In genomic region chr14:55789442-55789841, GRCh38 we compare ENCODE assay signal across 22 cellular contexts.
"Had no signal": no experiment of that assay in that cellular context is flagged by ENCODE, and none has a peak within 500 bp of the region (broad histone marks: within the 10 kb centered on the region; RNA-seq: fewer than 3 reads in every experiment).

No MANE protein-coding gene starts in this region.

- H3K79me2 ChIP-seq: parathyroid adenoma had no signal

- H3K4me1 ChIP-seq: gastrocnemius medialis, upper lobe of right lung had no signal

- H3K4me1 Mint-ChIP-seq: activated naive CD8-positive, alpha-beta T cell treated with anti-CD3 and anti-CD28 coated beads, Interleukin-2, amount 10 ng/mL, durations not matched to agents 7 days and 5 days had no signal

- H3K36me3 Mint-ChIP-seq: activated naive CD8-positive, alpha-beta T cell treated with anti-CD3 and anti-CD28 coated beads, Interleukin-2, amount 10 ng/mL, durations not matched to agents 7 days and 5 days; naive thymus-derived CD8-positive, alpha-beta T cell had no signal

- FAIRE-seq: colon, endometrium had no signal

- H3K27ac ChIP-seq: ascending aorta, gastrocnemius medialis, neutrophil, parathyroid adenoma, thoracic aorta, upper lobe of right lung had no signal

- H3K9ac ChIP-seq: parathyroid adenoma had no signal

- H3K27ac Mint-ChIP-seq: activated naive CD8-positive, alpha-beta T cell treated with anti-CD3 and anti-CD28 coated beads, Interleukin-2, amount 10 ng/mL, durations not matched to agents 7 days and 5 days; activated T-helper 1 cell treated with anti-CD3 and anti-CD28 coated beads, Interleukin-12 subunit alpha, Interleukin-12 subunit beta, Interleukin-2, Interleukin-4 antibody, amounts not matched to agents 30 ng/mL and 10 ng/mL and 1 ng/mL, durations not matched to agents 14 hours and 24 hours and 36 hours; naive thymus-derived CD8-positive, alpha-beta T cell; T-helper 2 cell treated with Interferon-gamma antibody and Interleukin-4, amounts not matched to agents 5 μg/mL and 100 μg/mL, for 36 hours had no signal

- H3K9me3 Mint-ChIP-seq: activated naive CD8-positive, alpha-beta T cell treated with anti-CD3 and anti-CD28 coated beads, Interleukin-2, amount 10 ng/mL, durations not matched to agents 7 days and 5 days; activated T-helper 1 cell treated with anti-CD3 and anti-CD28 coated beads, Interleukin-12 subunit alpha, Interleukin-12 subunit beta, Interleukin-2, Interleukin-4 antibody, amounts not matched to agents 30 ng/mL and 10 ng/mL and 1 ng/mL, durations not matched to agents 14 hours and 24 hours and 36 hours; naive thymus-derived CD8-positive, alpha-beta T cell; T-helper 2 cell treated with Interferon-gamma antibody and Interleukin-4, amounts not matched to agents 5 μg/mL and 100 μg/mL, for 36 hours had no signal

- H3K27me3 Mint-ChIP-seq: naive thymus-derived CD8-positive, alpha-beta T cell had no signal

- H3K9me3 ChIP-seq: ascending aorta, gastrocnemius medialis, heart left ventricle, neutrophil, thoracic aorta, upper lobe of right lung had no signal

- ATAC-seq: esophagus mucosa; gastrocnemius medialis; heart left ventricle; left cardiac atrium; naive thymus-derived CD8-positive, alpha-beta T cell; upper lobe of right lung had no signal

- H3K36me3 ChIP-seq: ascending aorta, gastrocnemius medialis, heart left ventricle, neutrophil, thoracic aorta, upper lobe of right lung had no signal

- H3K4me3 ChIP-seq: ascending aorta, gastrocnemius medialis, heart left ventricle, thoracic aorta, upper lobe of right lung had no signal

- H3K4me3 Mint-ChIP-seq: activated naive CD8-positive, alpha-beta T cell treated with anti-CD3 and anti-CD28 coated beads, Interleukin-2, amount 10 ng/mL, durations not matched to agents 7 days and 5 days; activated T-helper 1 cell treated with anti-CD3 and anti-CD28 coated beads, Interleukin-12 subunit alpha, Interleukin-12 subunit beta, Interleukin-2, Interleukin-4 antibody, amounts not matched to agents 30 ng/mL and 10 ng/mL and 1 ng/mL, durations not matched to agents 14 hours and 24 hours and 36 hours; naive thymus-derived CD8-positive, alpha-beta T cell; T-helper 2 cell treated with Interferon-gamma antibody and Interleukin-4, amounts not matched to agents 5 μg/mL and 100 μg/mL, for 36 hours had no signal

- DNase-seq: activated CD4-positive, alpha-beta T cell treated with anti-CD3 and anti-CD28 coated beads, Interleukin-2, amount 50 U/mL, for 1 hour; activated naive CD4-positive, alpha-beta T cell; activated naive CD8-positive, alpha-beta T cell treated with anti-CD3 and anti-CD28 coated beads, Interleukin-2, amount 10 ng/mL, durations not matched to agents 7 days and 5 days; gastrocnemius medialis; heart left ventricle; left cardiac atrium; mammary epithelial cell; naive thymus-derived CD8-positive, alpha-beta T cell; retina; stimulated activated CD4-positive, alpha-beta T cell treated with anti-CD3 and anti-CD28 coated beads, Interleukin-12 subunit alpha, Interleukin-12 subunit beta, amount 100 ng/mL, for 4 hours; stimulated activated CD4-positive, alpha-beta T cell treated with anti-CD3 and anti-CD28 coated beads, Interleukin-2, amount 100 ng/mL, for 24 hours; SW 1271; upper lobe of right lung had no signal

- H3K27me3 ChIP-seq: ascending aorta, gastrocnemius medialis, heart left ventricle, neutrophil, upper lobe of right lung had no signal
